1 cellular context compared by ENCODE assay signal in genomic region chr11:107408762-107409200, GRCh38.
TF ChIP-seq lines count a peak whose summit lies in the region.

No MANE protein-coding gene starts in this region.

TF ChIP-seq in HepG2, 621 proteins besides CTCF, POLR2A, EP300 and RAD21 (continued from another document):
- TF ChIP-seq, protein P1, sequence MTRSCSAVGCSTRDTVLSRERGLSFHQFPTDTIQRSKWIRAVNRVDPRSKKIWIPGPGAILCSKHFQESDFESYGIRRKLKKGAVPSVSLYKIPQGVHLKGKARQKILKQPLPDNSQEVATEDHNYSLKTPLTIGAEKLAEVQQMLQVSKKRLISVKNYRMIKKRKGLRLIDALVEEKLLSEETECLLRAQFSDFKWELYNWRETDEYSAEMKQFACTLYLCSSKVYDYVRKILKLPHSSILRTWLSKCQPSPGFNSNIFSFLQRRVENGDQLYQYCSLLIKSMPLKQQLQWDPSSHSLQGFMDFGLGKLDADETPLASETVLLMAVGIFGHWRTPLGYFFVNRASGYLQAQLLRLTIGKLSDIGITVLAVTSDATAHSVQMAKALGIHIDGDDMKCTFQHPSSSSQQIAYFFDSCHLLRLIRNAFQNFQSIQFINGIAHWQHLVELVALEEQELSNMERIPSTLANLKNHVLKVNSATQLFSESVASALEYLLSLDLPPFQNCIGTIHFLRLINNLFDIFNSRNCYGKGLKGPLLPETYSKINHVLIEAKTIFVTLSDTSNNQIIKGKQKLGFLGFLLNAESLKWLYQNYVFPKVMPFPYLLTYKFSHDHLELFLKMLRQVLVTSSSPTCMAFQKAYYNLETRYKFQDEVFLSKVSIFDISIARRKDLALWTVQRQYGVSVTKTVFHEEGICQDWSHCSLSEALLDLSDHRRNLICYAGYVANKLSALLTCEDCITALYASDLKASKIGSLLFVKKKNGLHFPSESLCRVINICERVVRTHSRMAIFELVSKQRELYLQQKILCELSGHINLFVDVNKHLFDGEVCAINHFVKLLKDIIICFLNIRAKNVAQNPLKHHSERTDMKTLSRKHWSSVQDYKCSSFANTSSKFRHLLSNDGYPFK (CRISPR knock-in tag; IDR thresholded peaks at IDR 0.05; ENCODE audit: borderline replicate concordance) = no peak
- no peak for TF ChIP-seq ZNF292 (CRISPR knock-in tag; IDR thresholded peaks at IDR 0.05; ENCODE audit: borderline replicate concordance, low read depth)
- peak; percentile 77; the same call in 1 of the 2 replicates for TF ChIP-seq CBFB (CRISPR knock-in tag; IDR thresholded peaks at IDR 0.05)
